8 cellular contexts compared by ENCODE assay signal in genomic region chr1:110630770-110631663, GRCh38. TPM values are rescaled to one million over a fixed set of nuclear protein-coding genes. Genes with fewer than 3 reads are reported as not detected.
DNase-seq lines count a peak whose midpoint lies in the region; ATAC-seq and TF ChIP-seq lines count a peak whose summit lies in the region.

No MANE protein-coding gene starts in this region.

- no peak for TF ChIP-seq POLR2A in vagina (IDR thresholded peaks at IDR 0.05)

- ATAC-seq in RWPE2 (ENCODE audit: low read depth) = peak; percentile 83

- intact Hi-C loops in posterior cingulate gyrus (cut with DNase I) = loop anchor here (1.0 to 5.0 kb wide), 2 partner anchors 135 to 151 kb away; no protein-coding TSS in a partner anchor
- intact Hi-C loops in vagina (cut with DNase I) = loop anchor here (5.0 kb wide), 2 partner anchors 136 to 151 kb away; no protein-coding TSS in a partner anchor

- no peaks in the 10 kb centered on the region for H3K36me3 ChIP-seq in RWPE2 (ENCODE audit: low read depth)
- H3K36me3 ChIP-seq in vagina = no peaks in the 10 kb centered on the region

- H3K4me3 ChIP-seq in LNCaP clone FGC (ENCODE audit: low read depth, low read length) (no peak overlapping the region), RWPE2 (ENCODE audit: severe bottlenecking) (no peak overlapping the region), vagina (no peak overlapping the region)

- H3K4me1 ChIP-seq in RWPE2 (ENCODE audit: insufficient read depth, poor library complexity, severe bottlenecking) = no peaks in the 10 kb centered on the region
- peaks cover 20% of the 10 kb centered on the region for H3K4me1 ChIP-seq in vagina

- H3K27ac ChIP-seq in RWPE2 (ENCODE audit: poor library complexity, severe bottlenecking) = no peak overlapping the region
- H3K27ac ChIP-seq in vagina = no peak overlapping the region

- no peaks in the 10 kb centered on the region for H3K9me3 ChIP-seq in RWPE2 (ENCODE audit: severe bottlenecking)
- H3K9me3 ChIP-seq in vagina = no peaks in the 10 kb centered on the region

- TF ChIP-seq CTCF in LNCaP clone FGC (IDR thresholded peaks at IDR 0.05; ENCODE audit: control insufficient read depth, extremely low read depth, insufficient read depth) (peak; percentile 93), RWPE2 (IDR thresholded peaks at IDR 0.05; ENCODE audit: poor library complexity, severe bottlenecking) (peak; percentile 78), vagina (IDR thresholded peaks at IDR 0.05) (peak; percentile 77 to 93 (median 88))

- DNase-seq in GM04504 (ENCODE audit: low read depth) (peak; percentile 32), H4 (ENCODE audit: low spot score) (peak; percentile 71), LNCaP clone FGC (ENCODE audit: low read depth) (no peak), RWPE2 (ENCODE audit: low spot score) (no peak), germinal center (ENCODE audit: low spot score) (peak; percentile 78), posterior cingulate gyrus (peak; percentile 41 to 96 (median 78)), vagina (ENCODE audit: extremely low spot score in 2 of 2) (peak; percentile 85 to 94)
- DNase-seq in activated T-helper 9 cell treated with anti-CD3 and anti-CD28 coated beads, Interleukin-2, amount 50 U/mL, for 16 hours (ENCODE audit: low read depth) = peak; percentile 79

- H3K27me3 ChIP-seq in RWPE2 (ENCODE audit: insufficient read depth, poor library complexity, severe bottlenecking) (peaks cover under 1% of the 10 kb centered on the region), vagina (no peaks in the 10 kb centered on the region)

RNA-seq across cellular contexts. Expression of gene KCNA2, which starts 24.9 kb away (rescaled TPM):
- total RNA-seq in H4 (2014; rRNA removed; shearing (Covaris generic)) = 0.06 and 0.52 TPM in 2 replicates
- total RNA-seq in vagina = 0.74 TPM

RNA-seq across cellular contexts. Expression of gene KCNA3, which starts 43.7 kb away (rescaled TPM):
- not detected in 2 replicates for total RNA-seq in H4 (2014; rRNA removed; shearing (Covaris generic))
- total RNA-seq in vagina = 8.1 TPM

Comparison
In these comparisons a context has a peak if more than half of its experiments do, and no peak if none do; other contexts are left out.
1. DNase-seq: peak in GM04504 (single experiment), H4 (single experiment), activated T-helper 9 cell treated with anti-CD3 and anti-CD28 coated beads, Interleukin-2, amount 50 U/mL, for 16 hours (single experiment), germinal center (single experiment), posterior cingulate gyrus (10 of 10) and vagina (2 of 2); none in LNCaP clone FGC (single experiment) and RWPE2 (single experiment).
2. Peak in every context shown above with its lines, with median percentiles within 50 percentile points of each other: CTCF ChIP-seq.